In the genomic region with DNA sequence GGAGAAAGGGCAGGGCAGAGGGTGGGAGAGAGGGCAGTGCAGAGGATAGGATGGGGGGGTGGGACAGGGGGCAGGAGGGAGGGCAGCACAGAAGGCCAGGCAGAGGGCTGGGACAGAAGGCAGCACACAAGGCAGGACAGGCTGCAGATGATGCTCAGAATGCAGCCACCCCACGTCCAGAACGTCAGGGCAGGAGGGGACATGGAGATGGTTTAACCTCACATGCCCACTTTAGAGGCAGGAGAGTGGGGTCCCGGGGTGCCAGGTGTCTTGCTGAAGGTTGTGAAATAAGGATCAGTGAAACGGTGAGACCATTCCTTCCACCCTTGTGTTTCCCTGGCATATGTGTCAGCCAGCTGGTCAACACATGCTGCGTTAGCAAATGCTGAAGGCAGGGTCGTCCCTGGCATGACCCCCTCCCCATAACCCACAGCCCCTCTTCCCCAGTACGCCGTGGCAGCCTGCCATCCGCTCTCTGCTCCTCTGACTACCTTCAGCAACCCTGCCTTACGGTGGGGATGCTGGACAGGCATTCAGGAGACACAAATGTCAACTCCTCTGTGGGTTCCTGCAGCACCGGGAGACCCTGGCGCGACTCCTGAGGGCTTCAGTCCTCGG, we compare ENCODE assay signal across 16 cellular contexts.
DNase-seq lines count a peak whose midpoint lies in the region; ATAC-seq and TF ChIP-seq lines count a peak whose summit lies in the region.
"Had no signal": no experiment of that assay in that cellular context is flagged by ENCODE, and none has a peak within 500 bp of the region (broad histone marks: within the 10 kb centered on the region; RNA-seq: fewer than 3 reads in every experiment).

No MANE protein-coding gene starts in this region.

- no peak overlapping the region for H4K8ac ChIP-seq in mesenchymal stem cell (ENCODE audit: low read length)

- H2BK120ac ChIP-seq in mesenchymal stem cell (ENCODE audit: low read depth, low read length): no peak overlapping the region

- H3K4me2 ChIP-seq in mesenchymal stem cell (ENCODE audit: low read length, poor library complexity, severe bottlenecking): no peak overlapping the region

- no peak overlapping the region for H3K27ac ChIP-seq in mesenchymal stem cell (ENCODE audit: low read length, poor library complexity, severe bottlenecking)
- H3K27ac ChIP-seq: 22Rv1 had no signal

- DNase-seq in activated CD8-positive, alpha-beta memory T cell treated with anti-CD3 and anti-CD28 coated beads, Interleukin-2, amount 50 U/mL, for 4 hours: peak; percentile 7
- DNase-seq in activated CD8-positive, alpha-beta memory T cell treated with anti-CD3 and anti-CD28 coated beads for 24 hours: no peak
- DNase-seq in ecto neural progenitor cell (ENCODE audit: low spot score) (peak; percentile 15), mesenchymal stem cell (no peak), omental fat pad (ENCODE audit: low spot score) (no peak), NCI-H2227 (lab: John Stamatoyannopoulos, UW; ENCODE audit: unreplicated experiment) (no peak)
- DNase-seq: CD4-positive, alpha-beta T cell; DMS79; GOT3; HCEC 1CT; HFFc6; IMR-90 had no signal

- H3K4me3 ChIP-seq in mesenchymal stem cell (ENCODE audit: insufficient read depth in 1 of 2, low read depth in 1 of 2, low read length in 2 of 2): no peak overlapping the region
- H3K4me3 ChIP-seq: GM12878 had no signal

- H3K9me3 ChIP-seq in mesenchymal stem cell (ENCODE audit: control insufficient read depth, low read length): peaks cover 19% of the 10 kb centered on the region

- H3K9ac ChIP-seq in mesenchymal stem cell (ENCODE audit: low read length): no peak overlapping the region

- 71% methylated on average over 14 of the region's 14 CpGs for WGBS in mesenchymal stem cell

- no peak overlapping the region for H2BK12ac ChIP-seq in mesenchymal stem cell (ENCODE audit: low read length in 2 of 2)

- no peak overlapping the region for H3K4ac ChIP-seq in mesenchymal stem cell (ENCODE audit: low read depth in 1 of 2, low read length in 2 of 2)

- no peak overlapping the region for H2AFZ ChIP-seq in mesenchymal stem cell (ENCODE audit: low read depth, low read length)

- H2BK15ac ChIP-seq in mesenchymal stem cell (ENCODE audit: low read depth, poor library complexity, severe bottlenecking): no peak overlapping the region

- ATAC-seq in omental fat pad (ENCODE audit: low FRiP score) (peak; percentile 32), HG03196 (IDR thresholded peaks at IDR 0.05; ENCODE audit: unreplicated experiment) (no peak), GM18867 (IDR thresholded peaks at IDR 0.05; ENCODE audit: unreplicated experiment) (no peak)
- ATAC-seq: GM12878 had no signal

- H3K27me3 ChIP-seq in mesenchymal stem cell (ENCODE audit: control insufficient read depth in 1 of 2, insufficient read depth in 1 of 2, low read length in 2 of 2): no peaks in the 10 kb centered on the region

- TF ChIP-seq CTCF in omental fat pad (IDR thresholded peaks at IDR 0.05): no peak

- H2BK5ac ChIP-seq in mesenchymal stem cell (ENCODE audit: low read depth, low read length, poor library complexity, severe bottlenecking): no peak overlapping the region

- H3K36me3 ChIP-seq in mesenchymal stem cell (ENCODE audit: control insufficient read depth in 1 of 2, insufficient read depth in 2 of 2, low read depth in 1 of 2, low read length in 2 of 2): no peaks in the 10 kb centered on the region

- no peak overlapping the region for H2AK5ac ChIP-seq in mesenchymal stem cell (ENCODE audit: low read length, severe bottlenecking)

- H3K18ac ChIP-seq in mesenchymal stem cell (ENCODE audit: low read depth in 1 of 2, low read length in 2 of 2): no peak overlapping the region

- H3K14ac ChIP-seq in mesenchymal stem cell (ENCODE audit: low read length in 2 of 2): no peak overlapping the region

- no peak overlapping the region for H3K23ac ChIP-seq in mesenchymal stem cell (ENCODE audit: low read length in 2 of 2)

- peak overlapping the region; percentile 27 for H4K91ac ChIP-seq in mesenchymal stem cell (ENCODE audit: low read length)

- H3K79me1 ChIP-seq in mesenchymal stem cell (replicated peaks; ENCODE audit: low read length, poor library complexity, severe bottlenecking): no peaks in the 10 kb centered on the region

- H3K4me1 ChIP-seq in mesenchymal stem cell (ENCODE audit: control insufficient read depth, insufficient read depth, low read depth, low read length): no peaks in the 10 kb centered on the region

Comparison
In these comparisons a context has a peak if more than half of its experiments do, and no peak if none do; other contexts are left out.
1. DNase-seq: peak in activated CD8-positive, alpha-beta memory T cell treated with anti-CD3 and anti-CD28 coated beads, Interleukin-2, amount 50 U/mL, for 4 hours (single experiment) and ecto neural progenitor cell (single experiment); none in activated CD8-positive, alpha-beta memory T cell treated with anti-CD3 and anti-CD28 coated beads for 24 hours (single experiment), mesenchymal stem cell (single experiment), omental fat pad (single experiment) and NCI-H2227 (single experiment).